ENCODE assay signal across 24 cellular contexts in genomic region chr6:37906121-37906520, GRCh38.
A peak's percentile ranks its signal among the peaks of the same experiment; 100 is the strongest.
DNase-seq lines count a peak whose midpoint lies in the region; ATAC-seq, FAIRE-seq and TF ChIP-seq lines count a peak whose summit lies in the region.
"Had no signal": no experiment of that assay in that cellular context is flagged by ENCODE, and none has a peak within 500 bp of the region (broad histone marks: within the 10 kb centered on the region; RNA-seq: fewer than 3 reads in every experiment).

No MANE protein-coding gene starts in this region.

- FAIRE-seq in HTR-8/SVneo (lab: Jason Lieb, UNC) = peak; percentile 36

- no peak for TF ChIP-seq POLR2A in gastrocnemius medialis (IDR thresholded peaks at IDR 0.05)

- no peak overlapping the region for H3K27ac ChIP-seq in gastrocnemius medialis
- H3K27ac ChIP-seq: RWPE1, SJCRH30 had no signal

- no peaks in the 10 kb centered on the region for H3K27me3 ChIP-seq in gastrocnemius medialis
- H3K27me3 ChIP-seq: SJCRH30 had no signal

- peaks cover 48% of the 10 kb centered on the region for H3K4me1 Mint-ChIP-seq in chondrocyte (ENCODE audit: low read depth)
- H3K4me1 Mint-ChIP-seq in stimulated activated naive B cell treated with anti-CD40 and anti-IgM and Interleukin-4, amounts not matched to agents 10 μg/mL and 1 μg/mL and 100 μg/mL, for 72 hours = peaks cover 15 to 53% of the 10 kb centered on the region in 2 donors

- H3K4me3 Mint-ChIP-seq in chondrocyte (ENCODE audit: unreplicated experiment) = no peak overlapping the region
- no peak overlapping the region for H3K4me3 Mint-ChIP-seq in stimulated activated naive B cell treated with anti-CD40 and anti-IgM and Interleukin-4, amounts not matched to agents 10 μg/mL and 1 μg/mL and 100 μg/mL, for 72 hours
- H3K4me3 Mint-ChIP-seq: CD8-positive, alpha-beta T cell; H9 had no signal

- intact Hi-C loops in gastrocnemius medialis (cut with DNase I; ENCODE audit: low total_unique reads) = no loop called here

- TF ChIP-seq CTCF in chondrocyte (IDR thresholded peaks at IDR 0.05) = no peak
- TF ChIP-seq CTCF in gastrocnemius medialis (IDR thresholded peaks at IDR 0.05 in 4 of 5, conservative IDR thresholded peaks at IDR 0.05 in 1 of 5) = no peak

- no peaks in the 10 kb centered on the region for H3K36me3 ChIP-seq in gastrocnemius medialis
- H3K36me3 ChIP-seq: SJCRH30 had no signal

- H3K27ac Mint-ChIP-seq in chondrocyte (ENCODE audit: unreplicated experiment) = peak overlapping the region; percentile 28
- H3K27ac Mint-ChIP-seq in stimulated activated naive B cell treated with anti-CD40 and anti-IgM and Interleukin-4, amounts not matched to agents 10 μg/mL and 1 μg/mL and 100 μg/mL, for 72 hours = no peak overlapping the region
- H3K27ac Mint-ChIP-seq: CD8-positive, alpha-beta T cell; H9 had no signal

- H3K27me3 Mint-ChIP-seq in chondrocyte (ENCODE audit: low read depth) = no peaks in the 10 kb centered on the region
- H3K27me3 Mint-ChIP-seq in stimulated activated naive B cell treated with anti-CD40 and anti-IgM and Interleukin-4, amounts not matched to agents 10 μg/mL and 1 μg/mL and 100 μg/mL, for 72 hours = no peaks in the 10 kb centered on the region

- peaks cover 27 to 32% of the 10 kb centered on the region in 2 donors for H3K4me1 ChIP-seq in gastrocnemius medialis
- H3K4me1 ChIP-seq: SJCRH30 had no signal

- no peaks in the 10 kb centered on the region for H3K9me3 ChIP-seq in gastrocnemius medialis
- H3K9me3 ChIP-seq: SJCRH30 had no signal

- H3K9me3 Mint-ChIP-seq in chondrocyte (ENCODE audit: low read depth) = peaks cover 1% of the 10 kb centered on the region
- no peaks in the 10 kb centered on the region for H3K9me3 Mint-ChIP-seq in stimulated activated naive B cell treated with anti-CD40 and anti-IgM and Interleukin-4, amounts not matched to agents 10 μg/mL and 1 μg/mL and 100 μg/mL, for 72 hours
- H3K9me3 Mint-ChIP-seq: CD8-positive, alpha-beta T cell; H9 had no signal

- H3K4me3 ChIP-seq in gastrocnemius medialis = no peak overlapping the region
- H3K4me3 ChIP-seq: SJCRH30 had no signal

- no peaks in the 10 kb centered on the region for H3K36me3 Mint-ChIP-seq in chondrocyte (ENCODE audit: low read depth)
- H3K36me3 Mint-ChIP-seq in stimulated activated naive B cell treated with anti-CD40 and anti-IgM and Interleukin-4, amounts not matched to agents 10 μg/mL and 1 μg/mL and 100 μg/mL, for 72 hours = peaks cover 4 to 9% of the 10 kb centered on the region in 2 donors
- H3K36me3 Mint-ChIP-seq: CD8-positive, alpha-beta T cell had no signal

- peak; percentile 36 for DNase-seq in EL
- DNase-seq in HTR-8/SVneo (ENCODE audit: insufficient read length, low spot score) = no peak
- DNase-seq in chondrocyte (ENCODE audit: low spot score) = no peak
- peak; percentile 2 to 45 for DNase-seq in lung microvascular endothelial cell (ENCODE audit: low read depth in 2 of 2)
- no peak for DNase-seq in stimulated activated naive B cell treated with anti-CD40 and anti-IgM and Interleukin-4, amounts not matched to agents 10 μg/mL and 1 μg/mL and 100 μg/mL, for 72 hours
- no peak for DNase-seq in SW 1271 (lab: John Stamatoyannopoulos, UW)
- no peak for DNase-seq in gastrocnemius medialis
- DNase-seq: AML-193; C1 segment of cervical spinal cord; CD8-positive, alpha-beta T cell; GF-D8; H9; Karpas-422; NCI-H1048; NCI-H1436; NCI-H187 treated with DMSO at 0.1 percent for 48 hours; NCI-H2227 treated with DMSO at 0.1 percent for 48 hours; NCI-H510A; NCI-H774; NK-92 treated with Interleukin-12 subunit alpha and Interleukin-12 subunit beta, amount 100 ng/mL, for 24 hours; SJCRH30; T-helper 1 cell had no signal

- no peak for ATAC-seq in stimulated activated naive B cell treated with anti-CD40 and anti-IgM and Interleukin-4, amounts not matched to agents 10 μg/mL and 1 μg/mL and 100 μg/mL, for 72 hours (replicated peaks)
- ATAC-seq in GM18873 (IDR thresholded peaks at IDR 0.05; ENCODE audit: low FRiP score, unreplicated experiment) = no peak
- ATAC-seq in gastrocnemius medialis = no peak
- ATAC-seq: CD8-positive, alpha-beta T cell had no signal

- in situ Hi-C loops in gastrocnemius medialis (cut with MboI; ENCODE audit: low sequenced_read_pairs in 4 of 4) = no loop called here

Comparison
In these comparisons a context has a peak if more than half of its experiments do, and no peak if none do; other contexts are left out.
1. DNase-seq: peak in EL (single experiment) and lung microvascular endothelial cell (2 of 2); none in HTR-8/SVneo (single experiment), chondrocyte (single experiment), stimulated activated naive B cell treated with anti-CD40 and anti-IgM and Interleukin-4, amounts not matched to agents 10 μg/mL and 1 μg/mL and 100 μg/mL, for 72 hours (single experiment), SW 1271 (0 of 2) and gastrocnemius medialis (0 of 2).